1 cellular context compared by ENCODE assay signal in genomic region chr7:81484266-81484665, GRCh38.
TF ChIP-seq lines count a peak whose summit lies in the region.

No MANE protein-coding gene starts in this region.

TF ChIP-seq in IMR-90, 13 proteins besides CTCF, POLR2A, EP300 and RAD21 (continued from another document):
- TF ChIP-seq MAZ (IDR thresholded peaks at IDR 0.05; ENCODE audit: borderline replicate concordance, low read depth, low read length) (no peak), CHD1 (IDR thresholded peaks at IDR 0.05; ENCODE audit: low read depth, low read length) (no peak), RCOR1 (IDR thresholded peaks at IDR 0.05; ENCODE audit: insufficient replicate concordance, low read length) (no peak), NFE2L2 (IDR thresholded peaks at IDR 0.05; ENCODE audit: low read depth, low read length) (no peak)
TF ChIP-seq in IMR-90: peak in this region for 0.
